ENCODE assay signal across 1 cellular context in the genomic region with DNA sequence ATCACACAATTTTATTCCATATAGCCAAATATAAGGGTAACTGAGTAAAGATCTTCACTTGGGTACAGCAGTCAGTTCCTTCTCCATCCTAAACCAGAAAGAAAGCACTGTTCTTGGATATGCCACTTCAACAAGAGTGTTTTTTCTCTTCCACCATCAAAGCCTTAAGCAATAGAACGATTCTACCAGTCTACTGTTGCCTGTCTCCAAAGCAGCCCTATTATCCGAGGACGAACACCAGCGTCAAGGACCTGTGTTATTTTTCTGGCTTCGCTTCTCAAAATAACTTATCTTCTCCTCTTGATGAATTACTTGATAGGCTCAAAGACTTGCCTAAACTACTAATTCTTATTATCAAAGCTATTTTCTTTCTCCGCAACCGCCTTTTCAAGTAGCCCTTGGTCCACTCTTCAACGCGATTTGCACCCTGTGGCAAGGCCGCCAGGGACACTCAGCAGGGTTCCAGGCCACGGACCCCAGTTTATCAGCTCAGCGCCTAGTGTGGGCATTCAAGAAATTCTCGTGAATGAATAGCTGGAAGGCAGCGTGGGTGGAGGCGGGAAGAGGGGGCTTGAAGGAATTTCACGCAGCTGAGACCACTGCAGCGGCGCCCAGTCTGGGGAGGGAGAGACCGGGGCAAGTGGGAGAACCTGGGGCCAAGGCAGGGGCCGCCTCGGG.
TF ChIP-seq lines count a peak whose summit lies in the region.

No MANE protein-coding gene starts in this region.

TF ChIP-seq in HepG2, 621 proteins besides CTCF, POLR2A, EP300 and RAD21 (continued from another document and continues in another):
- TF ChIP-seq, protein P1, sequence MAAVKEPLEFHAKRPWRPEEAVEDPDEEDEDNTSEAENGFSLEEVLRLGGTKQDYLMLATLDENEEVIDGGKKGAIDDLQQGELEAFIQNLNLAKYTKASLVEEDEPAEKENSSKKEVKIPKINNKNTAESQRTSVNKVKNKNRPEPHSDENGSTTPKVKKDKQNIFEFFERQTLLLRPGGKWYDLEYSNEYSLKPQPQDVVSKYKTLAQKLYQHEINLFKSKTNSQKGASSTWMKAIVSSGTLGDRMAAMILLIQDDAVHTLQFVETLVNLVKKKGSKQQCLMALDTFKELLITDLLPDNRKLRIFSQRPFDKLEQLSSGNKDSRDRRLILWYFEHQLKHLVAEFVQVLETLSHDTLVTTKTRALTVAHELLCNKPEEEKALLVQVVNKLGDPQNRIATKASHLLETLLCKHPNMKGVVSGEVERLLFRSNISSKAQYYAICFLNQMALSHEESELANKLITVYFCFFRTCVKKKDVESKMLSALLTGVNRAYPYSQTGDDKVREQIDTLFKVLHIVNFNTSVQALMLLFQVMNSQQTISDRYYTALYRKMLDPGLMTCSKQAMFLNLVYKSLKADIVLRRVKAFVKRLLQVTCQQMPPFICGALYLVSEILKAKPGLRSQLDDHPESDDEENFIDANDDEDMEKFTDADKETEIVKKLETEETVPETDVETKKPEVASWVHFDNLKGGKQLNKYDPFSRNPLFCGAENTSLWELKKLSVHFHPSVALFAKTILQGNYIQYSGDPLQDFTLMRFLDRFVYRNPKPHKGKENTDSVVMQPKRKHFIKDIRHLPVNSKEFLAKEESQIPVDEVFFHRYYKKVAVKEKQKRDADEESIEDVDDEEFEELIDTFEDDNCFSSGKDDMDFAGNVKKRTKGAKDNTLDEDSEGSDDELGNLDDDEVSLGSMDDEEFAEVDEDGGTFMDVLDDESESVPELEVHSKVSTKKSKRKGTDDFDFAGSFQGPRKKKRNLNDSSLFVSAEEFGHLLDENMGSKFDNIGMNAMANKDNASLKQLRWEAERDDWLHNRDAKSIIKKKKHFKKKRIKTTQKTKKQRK (IDR thresholded peaks at IDR 0.05; ENCODE audit: low read length) = no peak
- TF ChIP-seq SP4 (CRISPR knock-in tag; IDR thresholded peaks at IDR 0.05) (no peak), HMG20A (CRISPR knock-in tag; IDR thresholded peaks at IDR 0.05; ENCODE audit: borderline replicate concordance) (no peak), SMAD9 (CRISPR knock-in tag; IDR thresholded peaks at IDR 0.05) (no peak), XRCC5 (optimal IDR thresholded peaks at IDR 0.05; ENCODE audit: low read length) (no peak), ZFX (CRISPR knock-in tag; IDR thresholded peaks at IDR 0.05; ENCODE audit: low read depth) (no peak), ZNF883 (CRISPR knock-in tag; IDR thresholded peaks at IDR 0.05; ENCODE audit: not compliant biosample characterization) (peak; percentile 33), KMT2A (CRISPR knock-in tag; IDR thresholded peaks at IDR 0.05) (no peak), FOXA1 (IDR thresholded peaks at IDR 0.05) (no peak), FOXA1 (CRISPR knock-in tag; IDR thresholded peaks at IDR 0.05) (no peak), KLF9 (CRISPR knock-in tag; IDR thresholded peaks at IDR 0.05; ENCODE audit: low read depth) (no peak), ELF4 (CRISPR knock-in tag; IDR thresholded peaks at IDR 0.05; ENCODE audit: borderline replicate concordance) (no peak), SP2 (CRISPR knock-in tag; IDR thresholded peaks at IDR 0.05) (no peak)
- TF ChIP-seq, protein P2, sequence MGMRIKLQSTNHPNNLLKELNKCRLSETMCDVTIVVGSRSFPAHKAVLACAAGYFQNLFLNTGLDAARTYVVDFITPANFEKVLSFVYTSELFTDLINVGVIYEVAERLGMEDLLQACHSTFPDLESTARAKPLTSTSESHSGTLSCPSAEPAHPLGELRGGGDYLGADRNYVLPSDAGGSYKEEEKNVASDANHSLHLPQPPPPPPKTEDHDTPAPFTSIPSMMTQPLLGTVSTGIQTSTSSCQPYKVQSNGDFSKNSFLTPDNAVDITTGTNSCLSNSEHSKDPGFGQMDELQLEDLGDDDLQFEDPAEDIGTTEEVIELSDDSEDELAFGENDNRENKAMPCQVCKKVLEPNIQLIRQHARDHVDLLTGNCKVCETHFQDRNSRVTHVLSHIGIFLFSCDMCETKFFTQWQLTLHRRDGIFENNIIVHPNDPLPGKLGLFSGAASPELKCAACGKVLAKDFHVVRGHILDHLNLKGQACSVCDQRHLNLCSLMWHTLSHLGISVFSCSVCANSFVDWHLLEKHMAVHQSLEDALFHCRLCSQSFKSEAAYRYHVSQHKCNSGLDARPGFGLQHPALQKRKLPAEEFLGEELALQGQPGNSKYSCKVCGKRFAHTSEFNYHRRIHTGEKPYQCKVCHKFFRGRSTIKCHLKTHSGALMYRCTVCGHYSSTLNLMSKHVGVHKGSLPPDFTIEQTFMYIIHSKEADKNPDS (CRISPR knock-in tag; IDR thresholded peaks at IDR 0.05) = no peak
- TF ChIP-seq, protein P3, sequence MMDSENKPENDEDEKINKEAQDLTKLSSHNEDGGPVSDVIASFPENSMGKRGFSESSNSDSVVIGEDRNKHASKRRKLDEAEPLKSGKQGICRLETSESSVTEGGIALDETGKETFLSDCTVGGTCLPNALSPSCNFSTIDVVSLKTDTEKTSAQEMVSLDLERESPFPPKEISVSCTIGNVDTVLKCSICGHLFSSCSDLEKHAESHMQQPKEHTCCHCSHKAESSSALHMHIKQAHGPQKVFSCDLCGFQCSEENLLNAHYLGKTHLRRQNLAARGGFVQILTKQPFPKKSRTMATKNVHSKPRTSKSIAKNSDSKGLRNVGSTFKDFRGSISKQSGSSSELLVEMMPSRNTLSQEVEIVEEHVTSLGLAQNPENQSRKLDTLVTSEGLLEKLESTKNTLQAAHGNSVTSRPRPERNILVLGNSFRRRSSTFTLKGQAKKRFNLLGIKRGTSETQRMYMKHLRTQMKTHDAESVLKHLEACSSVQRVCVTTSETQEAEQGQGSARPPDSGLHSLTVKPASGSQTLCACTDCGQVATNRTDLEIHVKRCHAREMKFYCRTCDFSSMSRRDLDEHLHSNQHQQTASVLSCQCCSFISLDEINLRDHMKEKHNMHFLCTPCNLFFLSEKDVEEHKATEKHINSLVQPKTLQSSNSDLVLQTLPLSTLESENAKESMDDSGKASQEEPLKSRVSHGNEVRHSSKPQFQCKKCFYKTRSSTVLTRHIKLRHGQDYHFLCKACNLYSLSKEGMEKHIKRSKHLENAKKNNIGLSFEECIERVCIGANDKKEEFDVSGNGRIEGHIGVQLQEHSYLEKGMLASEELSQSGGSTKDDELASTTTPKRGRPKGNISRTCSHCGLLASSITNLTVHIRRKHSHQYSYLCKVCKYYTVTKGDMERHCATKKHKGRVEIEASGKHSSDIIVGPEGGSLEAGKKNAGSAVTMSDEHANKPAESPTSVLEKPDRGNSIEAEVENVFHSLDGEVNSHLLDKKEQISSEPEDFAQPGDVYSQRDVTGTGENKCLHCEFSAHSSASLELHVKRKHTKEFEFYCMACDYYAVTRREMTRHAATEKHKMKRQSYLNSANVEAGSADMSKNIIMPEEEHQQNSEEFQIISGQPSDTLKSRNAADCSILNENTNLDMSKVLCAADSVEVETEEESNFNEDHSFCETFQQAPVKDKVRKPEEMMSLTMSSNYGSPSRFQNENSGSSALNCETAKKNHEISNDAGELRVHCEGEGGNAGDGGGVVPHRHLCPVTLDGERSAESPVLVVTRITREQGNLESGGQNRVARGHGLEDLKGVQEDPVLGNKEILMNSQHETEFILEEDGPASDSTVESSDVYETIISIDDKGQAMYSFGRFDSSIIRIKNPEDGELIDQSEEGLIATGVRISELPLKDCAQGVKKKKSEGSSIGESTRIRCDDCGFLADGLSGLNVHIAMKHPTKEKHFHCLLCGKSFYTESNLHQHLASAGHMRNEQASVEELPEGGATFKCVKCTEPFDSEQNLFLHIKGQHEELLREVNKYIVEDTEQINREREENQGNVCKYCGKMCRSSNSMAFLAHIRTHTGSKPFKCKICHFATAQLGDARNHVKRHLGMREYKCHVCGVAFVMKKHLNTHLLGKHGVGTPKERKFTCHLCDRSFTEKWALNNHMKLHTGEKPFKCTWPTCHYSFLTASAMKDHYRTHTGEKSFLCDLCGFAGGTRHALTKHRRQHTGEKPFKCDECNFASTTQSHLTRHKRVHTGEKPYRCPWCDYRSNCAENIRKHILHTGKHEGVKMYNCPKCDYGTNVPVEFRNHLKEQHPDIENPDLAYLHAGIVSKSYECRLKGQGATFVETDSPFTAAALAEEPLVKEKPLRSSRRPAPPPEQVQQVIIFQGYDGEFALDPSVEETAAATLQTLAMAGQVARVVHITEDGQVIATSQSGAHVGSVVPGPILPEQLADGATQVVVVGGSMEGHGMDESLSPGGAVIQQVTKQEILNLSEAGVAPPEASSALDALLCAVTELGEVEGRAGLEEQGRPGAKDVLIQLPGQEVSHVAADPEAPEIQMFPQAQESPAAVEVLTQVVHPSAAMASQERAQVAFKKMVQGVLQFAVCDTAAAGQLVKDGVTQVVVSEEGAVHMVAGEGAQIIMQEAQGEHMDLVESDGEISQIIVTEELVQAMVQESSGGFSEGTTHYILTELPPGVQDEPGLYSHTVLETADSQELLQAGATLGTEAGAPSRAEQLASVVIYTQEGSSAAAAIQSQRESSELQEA (CRISPR knock-in tag; IDR thresholded peaks at IDR 0.05; ENCODE audit: not compliant biosample characterization) = no peak
- TF ChIP-seq, protein P4, sequence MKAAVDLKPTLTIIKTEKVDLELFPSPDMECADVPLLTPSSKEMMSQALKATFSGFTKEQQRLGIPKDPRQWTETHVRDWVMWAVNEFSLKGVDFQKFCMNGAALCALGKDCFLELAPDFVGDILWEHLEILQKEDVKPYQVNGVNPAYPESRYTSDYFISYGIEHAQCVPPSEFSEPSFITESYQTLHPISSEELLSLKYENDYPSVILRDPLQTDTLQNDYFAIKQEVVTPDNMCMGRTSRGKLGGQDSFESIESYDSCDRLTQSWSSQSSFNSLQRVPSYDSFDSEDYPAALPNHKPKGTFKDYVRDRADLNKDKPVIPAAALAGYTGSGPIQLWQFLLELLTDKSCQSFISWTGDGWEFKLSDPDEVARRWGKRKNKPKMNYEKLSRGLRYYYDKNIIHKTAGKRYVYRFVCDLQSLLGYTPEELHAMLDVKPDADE (CRISPR knock-in tag; IDR thresholded peaks at IDR 0.05) = 0 out of 2 replicates have a peak, but pooled peaks have one; percentile 46
- TF ChIP-seq, protein P5, sequence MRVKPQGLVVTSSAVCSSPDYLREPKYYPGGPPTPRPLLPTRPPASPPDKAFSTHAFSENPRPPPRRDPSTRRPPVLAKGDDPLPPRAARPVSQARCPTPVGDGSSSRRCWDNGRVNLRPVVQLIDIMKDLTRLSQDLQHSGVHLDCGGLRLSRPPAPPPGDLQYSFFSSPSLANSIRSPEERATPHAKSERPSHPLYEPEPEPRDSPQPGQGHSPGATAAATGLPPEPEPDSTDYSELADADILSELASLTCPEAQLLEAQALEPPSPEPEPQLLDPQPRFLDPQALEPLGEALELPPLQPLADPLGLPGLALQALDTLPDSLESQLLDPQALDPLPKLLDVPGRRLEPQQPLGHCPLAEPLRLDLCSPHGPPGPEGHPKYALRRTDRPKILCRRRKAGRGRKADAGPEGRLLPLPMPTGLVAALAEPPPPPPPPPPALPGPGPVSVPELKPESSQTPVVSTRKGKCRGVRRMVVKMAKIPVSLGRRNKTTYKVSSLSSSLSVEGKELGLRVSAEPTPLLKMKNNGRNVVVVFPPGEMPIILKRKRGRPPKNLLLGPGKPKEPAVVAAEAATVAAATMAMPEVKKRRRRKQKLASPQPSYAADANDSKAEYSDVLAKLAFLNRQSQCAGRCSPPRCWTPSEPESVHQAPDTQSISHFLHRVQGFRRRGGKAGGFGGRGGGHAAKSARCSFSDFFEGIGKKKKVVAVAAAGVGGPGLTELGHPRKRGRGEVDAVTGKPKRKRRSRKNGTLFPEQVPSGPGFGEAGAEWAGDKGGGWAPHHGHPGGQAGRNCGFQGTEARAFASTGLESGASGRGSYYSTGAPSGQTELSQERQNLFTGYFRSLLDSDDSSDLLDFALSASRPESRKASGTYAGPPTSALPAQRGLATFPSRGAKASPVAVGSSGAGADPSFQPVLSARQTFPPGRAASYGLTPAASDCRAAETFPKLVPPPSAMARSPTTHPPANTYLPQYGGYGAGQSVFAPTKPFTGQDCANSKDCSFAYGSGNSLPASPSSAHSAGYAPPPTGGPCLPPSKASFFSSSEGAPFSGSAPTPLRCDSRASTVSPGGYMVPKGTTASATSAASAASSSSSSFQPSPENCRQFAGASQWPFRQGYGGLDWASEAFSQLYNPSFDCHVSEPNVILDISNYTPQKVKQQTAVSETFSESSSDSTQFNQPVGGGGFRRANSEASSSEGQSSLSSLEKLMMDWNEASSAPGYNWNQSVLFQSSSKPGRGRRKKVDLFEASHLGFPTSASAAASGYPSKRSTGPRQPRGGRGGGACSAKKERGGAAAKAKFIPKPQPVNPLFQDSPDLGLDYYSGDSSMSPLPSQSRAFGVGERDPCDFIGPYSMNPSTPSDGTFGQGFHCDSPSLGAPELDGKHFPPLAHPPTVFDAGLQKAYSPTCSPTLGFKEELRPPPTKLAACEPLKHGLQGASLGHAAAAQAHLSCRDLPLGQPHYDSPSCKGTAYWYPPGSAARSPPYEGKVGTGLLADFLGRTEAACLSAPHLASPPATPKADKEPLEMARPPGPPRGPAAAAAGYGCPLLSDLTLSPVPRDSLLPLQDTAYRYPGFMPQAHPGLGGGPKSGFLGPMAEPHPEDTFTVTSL (CRISPR knock-in tag; IDR thresholded peaks at IDR 0.05; ENCODE audit: borderline replicate concordance) = 0 out of 2 replicates have a peak, but pooled peaks have one; percentile 57
- TF ChIP-seq, protein P6, sequence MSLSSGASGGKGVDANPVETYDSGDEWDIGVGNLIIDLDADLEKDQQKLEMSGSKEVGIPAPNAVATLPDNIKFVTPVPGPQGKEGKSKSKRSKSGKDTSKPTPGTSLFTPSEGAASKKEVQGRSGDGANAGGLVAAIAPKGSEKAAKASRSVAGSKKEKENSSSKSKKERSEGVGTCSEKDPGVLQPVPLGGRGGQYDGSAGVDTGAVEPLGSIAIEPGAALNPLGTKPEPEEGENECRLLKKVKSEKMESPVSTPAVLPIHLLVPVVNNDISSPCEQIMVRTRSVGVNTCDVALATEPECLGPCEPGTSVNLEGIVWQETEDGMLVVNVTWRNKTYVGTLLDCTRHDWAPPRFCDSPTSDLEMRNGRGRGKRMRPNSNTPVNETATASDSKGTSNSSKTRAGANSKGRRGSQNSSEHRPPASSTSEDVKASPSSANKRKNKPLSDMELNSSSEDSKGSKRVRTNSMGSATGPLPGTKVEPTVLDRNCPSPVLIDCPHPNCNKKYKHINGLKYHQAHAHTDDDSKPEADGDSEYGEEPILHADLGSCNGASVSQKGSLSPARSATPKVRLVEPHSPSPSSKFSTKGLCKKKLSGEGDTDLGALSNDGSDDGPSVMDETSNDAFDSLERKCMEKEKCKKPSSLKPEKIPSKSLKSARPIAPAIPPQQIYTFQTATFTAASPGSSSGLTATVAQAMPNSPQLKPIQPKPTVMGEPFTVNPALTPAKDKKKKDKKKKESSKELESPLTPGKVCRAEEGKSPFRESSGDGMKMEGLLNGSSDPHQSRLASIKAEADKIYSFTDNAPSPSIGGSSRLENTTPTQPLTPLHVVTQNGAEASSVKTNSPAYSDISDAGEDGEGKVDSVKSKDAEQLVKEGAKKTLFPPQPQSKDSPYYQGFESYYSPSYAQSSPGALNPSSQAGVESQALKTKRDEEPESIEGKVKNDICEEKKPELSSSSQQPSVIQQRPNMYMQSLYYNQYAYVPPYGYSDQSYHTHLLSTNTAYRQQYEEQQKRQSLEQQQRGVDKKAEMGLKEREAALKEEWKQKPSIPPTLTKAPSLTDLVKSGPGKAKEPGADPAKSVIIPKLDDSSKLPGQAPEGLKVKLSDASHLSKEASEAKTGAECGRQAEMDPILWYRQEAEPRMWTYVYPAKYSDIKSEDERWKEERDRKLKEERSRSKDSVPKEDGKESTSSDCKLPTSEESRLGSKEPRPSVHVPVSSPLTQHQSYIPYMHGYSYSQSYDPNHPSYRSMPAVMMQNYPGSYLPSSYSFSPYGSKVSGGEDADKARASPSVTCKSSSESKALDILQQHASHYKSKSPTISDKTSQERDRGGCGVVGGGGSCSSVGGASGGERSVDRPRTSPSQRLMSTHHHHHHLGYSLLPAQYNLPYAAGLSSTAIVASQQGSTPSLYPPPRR (CRISPR knock-in tag; IDR thresholded peaks at IDR 0.05; ENCODE audit: borderline replicate concordance) = no peak
